Comparison of ENCODE assay signal across 19 cellular contexts in the genomic region with DNA sequence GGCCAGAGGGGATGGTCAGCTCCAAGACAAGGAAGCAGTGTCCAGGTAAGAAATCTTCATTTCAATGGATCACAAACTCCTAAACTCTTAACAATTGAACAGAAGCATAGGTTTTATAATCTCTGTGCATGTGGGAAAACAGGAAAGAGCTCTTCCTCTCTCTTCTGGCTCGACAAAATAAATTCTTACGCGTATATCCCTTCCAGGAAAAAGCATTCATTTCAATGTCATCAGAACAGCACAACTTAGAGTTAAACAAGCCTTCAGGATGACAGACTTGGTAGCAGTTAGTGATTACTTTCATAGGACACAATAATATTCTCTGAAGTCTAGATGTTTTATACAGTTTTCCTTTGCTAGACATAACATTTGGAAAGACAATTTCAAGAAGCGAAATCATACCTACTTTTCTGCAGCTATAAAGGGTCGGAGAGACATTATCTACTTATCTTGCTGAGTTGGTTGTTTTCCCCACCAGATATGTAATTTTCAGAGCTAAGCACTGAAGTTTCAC. TPM values are rescaled to one million over a fixed set of nuclear protein-coding genes. Genes with fewer than 3 reads are reported as not detected.
A peak's percentile ranks its signal among the peaks of the same experiment; 100 is the strongest.
DNase-seq lines count a peak whose midpoint lies in the region; ATAC-seq and TF ChIP-seq lines count a peak whose summit lies in the region.
"Had no signal": no experiment of that assay in that cellular context is flagged by ENCODE, and none has a peak within 500 bp of the region (broad histone marks: within the 10 kb centered on the region; RNA-seq: fewer than 3 reads in every experiment).

No MANE protein-coding gene starts in this region.

- no peak overlapping the region for H2AFZ ChIP-seq in GM23248

- no peaks in the 10 kb centered on the region for H3K27me3 Mint-ChIP-seq in T-helper 2 cell treated with Interferon-gamma antibody and Interleukin-4, amounts not matched to agents 5 μg/mL and 100 μg/mL, for 36 hours (ENCODE audit: low read depth)
- peaks cover 0 to 7% (median 3%) of the 10 kb centered on the region in 3 donors for H3K27me3 Mint-ChIP-seq in immature natural killer cell (ENCODE audit: low read depth in 3 of 3)

- TF ChIP-seq CTCF in heart left ventricle (IDR thresholded peaks at IDR 0.05): no peak

- intact Hi-C loops in heart left ventricle (cut with DNase I) (loop anchor here in 1 of 10 donors (10.0 kb wide), 1 partner anchor 59 kb away; no protein-coding TSS in a partner anchor), left ventricle myocardium superior (cut with micrococcal nuclease) (no loop called here)

- H3K9me3 ChIP-seq in heart left ventricle (no peaks in the 10 kb centered on the region), thymus (ENCODE audit: control insufficient read depth) (no peaks in the 10 kb centered on the region), GM23248 (ENCODE audit: low read depth) (no peaks in the 10 kb centered on the region)
- H3K9me3 ChIP-seq: psoas muscle had no signal

- H3K36me3 ChIP-seq in heart left ventricle (no peaks in the 10 kb centered on the region), thymus (ENCODE audit: control insufficient read depth, insufficient read depth) (no peaks in the 10 kb centered on the region), GM23248 (ENCODE audit: low read depth) (no peaks in the 10 kb centered on the region)
- H3K36me3 ChIP-seq: WERI-Rb-1 had no signal

- H3K9ac ChIP-seq in GM23248: no peak overlapping the region

- H3K4me1 Mint-ChIP-seq in T-helper 2 cell treated with Interferon-gamma antibody and Interleukin-4, amounts not matched to agents 5 μg/mL and 100 μg/mL, for 36 hours (ENCODE audit: low read depth): peaks cover 73% of the 10 kb centered on the region
- peaks cover 67 to 75% of the 10 kb centered on the region in 2 donors for H3K4me1 Mint-ChIP-seq in immature natural killer cell
- H3K4me1 Mint-ChIP-seq: nephron progenitor cell had no signal

- H3K4me3 ChIP-seq in heart left ventricle (no peak overlapping the region), thymus (ENCODE audit: low read length) (peak overlapping the region; percentile 35), GM23248 (no peak overlapping the region)
- H3K4me3 ChIP-seq: GM12878, lung, psoas muscle had no signal

- H3K27ac ChIP-seq in heart left ventricle: peak overlapping the region in 11 of 12 donors; percentile 24 to 78 (median 60)
- peak overlapping the region; percentile 89 for H3K27ac ChIP-seq in thymus (ENCODE audit: low read depth)
- H3K27ac ChIP-seq in GM23248: no peak overlapping the region
- H3K27ac ChIP-seq: psoas muscle, WERI-Rb-1 had no signal

- no peaks in the 10 kb centered on the region for H3K9me2 ChIP-seq in GM23248 (ENCODE audit: insufficient read depth)

- no peaks in the 10 kb centered on the region for H3K79me2 ChIP-seq in GM23248 (ENCODE audit: insufficient read depth)

- H3K36me3 Mint-ChIP-seq in T-helper 2 cell treated with Interferon-gamma antibody and Interleukin-4, amounts not matched to agents 5 μg/mL and 100 μg/mL, for 36 hours (ENCODE audit: low read depth): peaks cover 27% of the 10 kb centered on the region
- peaks cover 0 to 4% (median 0%) of the 10 kb centered on the region in 3 donors for H3K36me3 Mint-ChIP-seq in immature natural killer cell

- H4K20me1 ChIP-seq in GM23248 (ENCODE audit: insufficient read depth): no peaks in the 10 kb centered on the region

- TF ChIP-seq POLR2A in heart left ventricle (IDR thresholded peaks at IDR 0.05): no peak

- no peak overlapping the region for H3K4me2 ChIP-seq in GM23248 (ENCODE audit: unreplicated experiment)

- DNase-seq in heart left ventricle: no peak
- DNase-seq in left ventricle myocardium superior: no peak
- no peak for DNase-seq in T-helper 2 cell treated with Interferon-gamma antibody and Interleukin-4, amounts not matched to agents 5 μg/mL and 100 μg/mL, for 36 hours (ENCODE audit: low spot score)
- DNase-seq in immature natural killer cell: no peak
- no peak for DNase-seq in iPS-NIHi7 (ENCODE audit: extremely low spot score)
- DNase-seq in GM23248: no peak
- no peak for DNase-seq in A172 (ENCODE audit: low spot score)
- DNase-seq: amygdala, NCI-H1092, NCI-H82, nephron progenitor cell, psoas muscle, WERI-Rb-1 had no signal

- in situ Hi-C loops in GM23248 (cut with MboI): no loop called here

- peaks cover 23% of the 10 kb centered on the region for H3K9me3 Mint-ChIP-seq in T-helper 2 cell treated with Interferon-gamma antibody and Interleukin-4, amounts not matched to agents 5 μg/mL and 100 μg/mL, for 36 hours
- H3K9me3 Mint-ChIP-seq in immature natural killer cell: no peaks in the 10 kb centered on the region
- H3K9me3 Mint-ChIP-seq: nephron progenitor cell had no signal

- H3F3A ChIP-seq in GM23248 (ENCODE audit: insufficient read depth): no peaks in the 10 kb centered on the region

- peak overlapping the region; percentile 77 for H3K4me3 Mint-ChIP-seq in T-helper 2 cell treated with Interferon-gamma antibody and Interleukin-4, amounts not matched to agents 5 μg/mL and 100 μg/mL, for 36 hours
- H3K4me3 Mint-ChIP-seq in immature natural killer cell: peak overlapping the region; percentile 70 to 88 (median 77)
- H3K4me3 Mint-ChIP-seq: nephron progenitor cell had no signal

- H3K27ac Mint-ChIP-seq in T-helper 2 cell treated with Interferon-gamma antibody and Interleukin-4, amounts not matched to agents 5 μg/mL and 100 μg/mL, for 36 hours: peak overlapping the region; percentile 97
- peak overlapping the region; percentile 90 to 95 (median 93) for H3K27ac Mint-ChIP-seq in immature natural killer cell
- H3K27ac Mint-ChIP-seq: nephron progenitor cell had no signal

- peaks cover 0 to 46% (median 6%) of the 10 kb centered on the region in 12 donors for H3K4me1 ChIP-seq in heart left ventricle
- peaks cover 48% of the 10 kb centered on the region for H3K4me1 ChIP-seq in thymus (ENCODE audit: control insufficient read depth, insufficient read depth, low read length)
- H3K4me1 ChIP-seq in GM23248 (ENCODE audit: insufficient read depth): no peaks in the 10 kb centered on the region
- H3K4me1 ChIP-seq: psoas muscle had no signal

- ATAC-seq in heart left ventricle (peak in 1 of 4 donors; percentile 64), left ventricle myocardium superior (no peak)
- ATAC-seq: GM12878, psoas muscle had no signal

- 50 to 68% (median 56%) methylated on average over 5 of the region's 5 CpGs for WGBS in heart left ventricle, 4 donors
- WGBS in thymus: 15% methylated on average over 5 of the region's 5 CpGs
- WGBS in GM23248 (ENCODE audit: low coverage in 1 of 2, low lambda C conversion rate in 2 of 2, missing lambda C conversion rate in 2 of 2), 2 experiments: 67 to 73% methylated on average over 5 of the region's 5 CpGs

- H3K27me3 ChIP-seq in heart left ventricle (peaks cover 0 to 3% (median 0%) of the 10 kb centered on the region in 9 donors), thymus (ENCODE audit: control insufficient read depth, insufficient read depth) (no peaks in the 10 kb centered on the region), GM23248 (replicated peaks; ENCODE audit: insufficient read depth) (peaks cover 15% of the 10 kb centered on the region)

RNA-seq across cellular contexts. Expression of gene SLC35G3, which starts 19.3 kb away (rescaled TPM):
- total RNA-seq in heart left ventricle (not detected), left ventricle myocardium superior (not detected)
- polyA plus RNA-seq in heart left ventricle (not detected), immature natural killer cell (not detected), thymus (0.09 TPM), GM23248 (2016; fragmentation: Nextera tagmentation; extraction: Ambion mirVana) (not detected in 2 replicates)
- total RNA-seq in GM23248 (2014; rRNA removed; shearing (Covaris generic)): not detected in 2 replicates
- total RNA-seq in A172 (2014; rRNA removed; shearing (Covaris generic)): not detected in 2 replicates
- total RNA-seq: cerebellum, GM12878, lung, psoas muscle, RPMI7951, subcutaneous adipose tissue had no signal
- polyA plus RNA-seq: GM12878, psoas muscle had no signal

RNA-seq across cellular contexts. Expression of gene SLFN5, which starts 29.4 kb away (rescaled TPM):
- total RNA-seq in heart left ventricle (10 to 100 TPM; 12.4 to 41.4 (median 15.0) TPM), left ventricle myocardium superior (13.1 TPM)
- polyA plus RNA-seq in heart left ventricle (1 to 10 TPM; 3.0 to 3.8 TPM), immature natural killer cell (100 to 1,000 TPM in 1 of 3 donors, 10 to 100 TPM in 2; 38.5 to 156 (median 84.2) TPM), thymus (24.8 TPM), GM23248 (2016; fragmentation: Nextera tagmentation; extraction: Ambion mirVana) (33.4 and 33.9 TPM in 2 replicates)
- total RNA-seq in GM23248 (2014; rRNA removed; shearing (Covaris generic)): 57.3 and 72.7 TPM in 2 replicates
- total RNA-seq in A172 (2014; rRNA removed; shearing (Covaris generic)): 7.6 and 17.0 TPM in 2 replicates
